ENCODE assay signal across 25 cellular contexts in the genomic region with DNA sequence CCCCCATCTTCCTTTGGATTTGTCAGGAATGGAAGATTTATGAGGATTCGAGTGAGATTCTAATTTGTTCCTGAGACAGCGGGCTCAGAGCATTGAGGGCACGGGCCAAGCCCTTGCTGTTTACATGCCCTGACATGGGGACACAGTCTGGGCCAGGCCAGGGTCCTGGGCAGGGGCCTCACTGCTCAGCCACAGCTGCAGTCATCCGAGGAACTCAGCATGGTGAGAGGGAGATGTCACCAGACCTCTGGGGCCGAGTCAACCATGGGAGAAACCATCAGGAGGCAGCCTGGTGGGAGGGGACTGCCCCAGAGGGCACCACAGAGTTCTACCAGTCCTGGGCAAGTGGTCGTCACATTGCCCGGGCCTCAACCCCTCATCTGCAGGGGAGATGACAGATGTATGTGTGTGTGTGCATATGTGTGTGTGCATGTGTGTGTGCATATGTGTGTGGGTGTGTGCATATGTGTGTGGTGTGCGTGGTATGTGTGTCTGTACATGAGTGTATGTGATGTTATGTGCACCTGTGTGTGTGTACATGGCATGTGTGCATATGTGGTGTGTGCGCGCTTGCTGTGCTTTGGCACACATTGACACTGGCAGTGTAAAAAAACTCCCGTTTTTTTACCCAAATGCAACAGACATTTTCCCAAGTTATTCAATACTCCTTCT. TPM values are rescaled to one million over a fixed set of nuclear protein-coding genes. Genes with fewer than 3 reads are reported as not detected.
"Had no signal": no experiment of that assay in that cellular context is flagged by ENCODE, and none has a peak within 500 bp of the region (broad histone marks: within the 10 kb centered on the region; RNA-seq: fewer than 3 reads in every experiment).

No MANE protein-coding gene starts in this region.

- H3K27me3 ChIP-seq: ovary, testis, upper lobe of left lung had no signal

- DNase-seq: activated CD4-positive, alpha-beta T cell treated with anti-CD3 and anti-CD28 coated beads, Interleukin-2, amount 10 ng/mL, durations not matched to agents 7 days and 5 days; activated CD8-positive, alpha-beta T cell treated with anti-CD3 and anti-CD28 coated beads, Interleukin-2, amount 10 ng/mL, durations not matched to agents 7 days and 5 days; activated naive CD4-positive, alpha-beta T cell treated with anti-CD3 and anti-CD28 coated beads, Interleukin-2, amount 50 U/mL, for 16 hours; activated T-cell treated with anti-CD3 and anti-CD28 coated beads, Interleukin-2, amount 50 U/mL, for 4 hours; cerebellar nuclear complex; cortex of kidney; gastrocnemius medialis; heart right ventricle; kidney glomerular epithelial cell; mesenchymal stem cell; naive B cell; ovary; stimulated activated CD4-positive, alpha-beta T cell treated with anti-CD3 and anti-CD28 coated beads, Interleukin-4, amount 100 ng/mL, for 24 hours; T-cell; T-helper 9 cell; testis had no signal

- H3K4me1 ChIP-seq: breast epithelium, gastrocnemius medialis, testis, upper lobe of left lung had no signal

- H3K4me3 ChIP-seq: breast epithelium, gastrocnemius medialis, heart right ventricle, mucosa of descending colon, ovary, smooth muscle cell, testis, upper lobe of left lung had no signal

- H3K36me3 Mint-ChIP-seq: stimulated activated effector memory CD8-positive, alpha-beta T cell treated with anti-CD3 and anti-CD28 coated beads, Interleukin-12 subunit alpha, Interleukin-12 subunit beta, amount 100 ng/mL, for 72 hours; T-cell had no signal

- H3K9me3 ChIP-seq: gastrocnemius medialis, mucosa of descending colon, ovary, testis had no signal

- FAIRE-seq: astrocyte had no signal

- H3K4me3 Mint-ChIP-seq: activated CD4-positive, alpha-beta T cell treated with anti-CD3 and anti-CD28 coated beads, Interleukin-2, amount 10 ng/mL, durations not matched to agents 7 days and 5 days; activated CD8-positive, alpha-beta T cell treated with anti-CD3 and anti-CD28 coated beads, Interleukin-2, amount 10 ng/mL, durations not matched to agents 7 days and 5 days; activated T-cell treated with anti-CD3 and anti-CD28 coated beads, Interleukin-2, amount 50 U/mL, for 4 hours; naive B cell; stimulated activated effector memory CD8-positive, alpha-beta T cell treated with anti-CD3 and anti-CD28 coated beads, Interleukin-12 subunit alpha, Interleukin-12 subunit beta, amount 100 ng/mL, for 72 hours; T-cell had no signal

- H3K36me3 ChIP-seq: breast epithelium, gastrocnemius medialis, heart right ventricle, ovary, upper lobe of left lung had no signal

- ATAC-seq: activated CD8-positive, alpha-beta T cell treated with anti-CD3 and anti-CD28 coated beads, Interleukin-2, amount 10 ng/mL, durations not matched to agents 7 days and 5 days; activated T-cell treated with anti-CD3 and anti-CD28 coated beads, Interleukin-2, amount 50 U/mL, for 4 hours; gastrocnemius medialis; mucosa of descending colon; sciatic nerve; stimulated activated effector memory CD8-positive, alpha-beta T cell treated with anti-CD3 and anti-CD28 coated beads, Interleukin-12 subunit alpha, Interleukin-12 subunit beta, amount 100 ng/mL, for 72 hours; T-cell had no signal

- H3K4me1 Mint-ChIP-seq: activated CD4-positive, alpha-beta T cell treated with anti-CD3 and anti-CD28 coated beads, Interleukin-2, amount 10 ng/mL, durations not matched to agents 7 days and 5 days; naive B cell; stimulated activated effector memory CD8-positive, alpha-beta T cell treated with anti-CD3 and anti-CD28 coated beads, Interleukin-12 subunit alpha, Interleukin-12 subunit beta, amount 100 ng/mL, for 72 hours; T-cell had no signal

- H3K27ac Mint-ChIP-seq: activated CD4-positive, alpha-beta T cell treated with anti-CD3 and anti-CD28 coated beads, Interleukin-2, amount 10 ng/mL, durations not matched to agents 7 days and 5 days; activated CD8-positive, alpha-beta T cell treated with anti-CD3 and anti-CD28 coated beads, Interleukin-2, amount 10 ng/mL, durations not matched to agents 7 days and 5 days; naive B cell; stimulated activated effector memory CD8-positive, alpha-beta T cell treated with anti-CD3 and anti-CD28 coated beads, Interleukin-12 subunit alpha, Interleukin-12 subunit beta, amount 100 ng/mL, for 72 hours; T-cell had no signal

- H3K27ac ChIP-seq: breast epithelium, gastrocnemius medialis, heart right ventricle, ovary, testis, upper lobe of left lung had no signal

- H3K4me2 ChIP-seq: smooth muscle cell had no signal

RNA-seq across cellular contexts. Expression of a gene that starts 43.9 kb away (rescaled TPM):
- total RNA-seq: activated CD4-positive, alpha-beta T cell treated with anti-CD3 and anti-CD28 coated beads, Interleukin-2, amount 10 ng/mL, durations not matched to agents 7 days and 5 days; astrocyte; breast epithelium; gastrocnemius medialis; heart right ventricle; mucosa of descending colon; ovary; pulmonary artery endothelial cell; sciatic nerve; smooth muscle cell had no signal
- polyA plus RNA-seq: esophagus, heart right ventricle, ovary, smooth muscle cell had no signal
